ENCODE assay signal across 8 cellular contexts in genomic region chr11:86955674-86956522, GRCh38. TPM values are rescaled to one million over a fixed set of nuclear protein-coding genes. Genes with fewer than 3 reads are reported as not detected.
DNase-seq lines count a peak whose midpoint lies in the region; ATAC-seq, FAIRE-seq and TF ChIP-seq lines count a peak whose summit lies in the region.

No MANE protein-coding gene starts in this region.

- peak overlapping the region; percentile 82 for H3K4me3 ChIP-seq in A549
- H3K4me3 ChIP-seq in GM12864 (ENCODE audit: low read depth, low read length): peak overlapping the region; percentile 56
- peak overlapping the region; percentile 62 to 82 (median 82) for H3K4me3 ChIP-seq in HepG2 (replicated peaks in 1 of 3; ENCODE audit: insufficient read depth in 1 of 3, low read depth in 2 of 3, low read length in 3 of 3)

- H3K36me3 ChIP-seq in HepG2 (replicated peaks in 1 of 2; ENCODE audit: control insufficient read depth in 1 of 2, insufficient read depth in 2 of 2, low read length in 2 of 2): peaks cover 6 to 15% of the 10 kb centered on the region in 2 experiments; a peak in 4 of 5 replicates

- H3K27me3 ChIP-seq in HepG2 (ENCODE audit: control insufficient read depth in 1 of 2, insufficient read depth in 2 of 2, low read length in 2 of 2): no peaks in the 10 kb centered on the region; a peak in 1 of 5 replicates

- H3K4me2 ChIP-seq in A549 (peak overlapping the region; percentile 100), HepG2 (ENCODE audit: low read depth, low read length) (peak overlapping the region; percentile 94)

- in situ Hi-C loops in HepG2 (cut with HindIII; ENCODE audit: extremely low pct_ligation_motif_present, low pct_unique_long_range_greater_than_20kb): loop anchor here (5.0 kb wide), 1 partner anchor 41 kb away; no protein-coding TSS in a partner anchor

- DNase-seq in A549 (ENCODE audit: low read depth in 1 of 2, low spot score in 1 of 2) (peak; percentile 76 to 85), GM12864 (ENCODE audit: low read depth) (no peak), M059J (ENCODE audit: low read depth) (peak; percentile 78), T-helper 17 cell (no peak), dermis microvascular lymphatic vessel endothelial cell (ENCODE audit: low read depth in 2 of 2) (peak; percentile 70 to 90), HepG2 (ENCODE audit: low spot score) (peak; percentile 88)
- DNase-seq in stimulated activated CD8-positive, alpha-beta memory T cell treated with anti-CD3 and anti-CD28 coated beads, Interleukin-4, amount 100 ng/mL, for 48 hours: peak; percentile 53

- peak overlapping the region; percentile 78 to 92 for H3K27ac ChIP-seq in A549
- peak overlapping the region; percentile 96 for H3K27ac ChIP-seq in HepG2 (ENCODE audit: extremely low read length, insufficient read depth, low read length)

- WGBS in A549 (ENCODE audit: missing lambda C conversion rate): 1% methylated on average over 44 of the region's 49 CpGs
- WGBS in HepG2 (ENCODE audit: low lambda C conversion rate): 0% methylated on average over 26 of the region's 49 CpGs

- intact Hi-C loops in HepG2 (cut with micrococcal nuclease; ENCODE audit: unreplicated experiment): loop anchor here (1.0 to 5.0 kb wide), 5 partner anchors 15 to 336 kb away; partner anchors contain the start of gene TMEM135

- FAIRE-seq in A549 (lab: Jason Lieb, UNC): no peak
- FAIRE-seq in HepG2 (lab: Jason Lieb, UNC): peak; percentile 18

- H3K79me2 ChIP-seq in HepG2 (ENCODE audit: insufficient read depth, low read length): peaks cover 46% of the 10 kb centered on the region

- H3K4me1 Mint-ChIP-seq in T-helper 17 cell: peaks cover 16% of the 10 kb centered on the region

- peak; percentile 38 for TF ChIP-seq CTCF in A549 (IDR thresholded peaks at IDR 0.05)
- no peak for TF ChIP-seq CTCF in GM12864 (IDR thresholded peaks at IDR 0.05; ENCODE audit: low read depth, low read length, missing control alignments)
- peak; percentile 71 for TF ChIP-seq CTCF in HepG2 (CRISPR knock-in tag; IDR thresholded peaks at IDR 0.05)

- peak; percentile 81 to 92 for ATAC-seq in A549
- peak; percentile 55 for ATAC-seq in HG02571 (IDR thresholded peaks at IDR 0.05; ENCODE audit: unreplicated experiment)
- ATAC-seq in T-helper 17 cell: peak; percentile 54
- peak; percentile 89 for ATAC-seq in HepG2

- TF ChIP-seq POLR2A in A549 (IDR thresholded peaks at IDR 0.05; ENCODE audit: low read length): no peak; the same call in 1 of the 2 replicates
- TF ChIP-seq POLR2A in HepG2 (IDR thresholded peaks at IDR 0.05; ENCODE audit: insufficient read depth in 1 of 2, low read depth in 2 of 2, low read length in 2 of 2): peak; percentile 67 to 68

- TF ChIP-seq RAD21 in A549 (conservative IDR thresholded peaks at IDR 0.05 in 1 of 2, IDR thresholded peaks at IDR 0.05 in 1 of 2) (peak; percentile 37 to 42; a peak in 3 of 5 replicates), HepG2 (CRISPR knock-in tag; IDR thresholded peaks at IDR 0.05) (peak; percentile 78; the same call in 1 of the 2 replicates)

- H3K9ac ChIP-seq in HepG2 (ENCODE audit: insufficient read depth, low read depth, low read length): peak overlapping the region; percentile 84

- H3K9me3 ChIP-seq in A549: no peaks in the 10 kb centered on the region
- no peaks in the 10 kb centered on the region for H3K9me3 ChIP-seq in T-helper 17 cell (ENCODE audit: control insufficient read depth, low read length, poor library complexity, severe bottlenecking)
- H3K9me3 ChIP-seq in HepG2 (ENCODE audit: low read length): no peaks in the 10 kb centered on the region

- TSS peak; percentile 63 for BruUV-seq in HepG2 (replicated peaks; lab: Mats Ljungman, UMichigan)

- POLR2A ChIA-PET in A549 (lab: Yijun Ruan, JAX): interaction anchor here (0.5 to 2.6 kb wide), 12 partner anchors 21 to 956 kb away, joined by 3 to 16 read pairs (median 3); partner anchors contain the start of gene TMEM135
- POLR2A ChIA-PET in HepG2 (lab: Yijun Ruan, JAX): interaction anchor here (0.6 to 11.5 kb wide), 21 partner anchors 9 to 329 kb away, joined by 3 to 287 read pairs (median 4); partner anchors contain the start of gene TMEM135

- CTCF ChIA-PET in A549 (lab: Yijun Ruan, JAX) (interaction anchor here (0.6 to 5.8 kb wide), 19 partner anchors 8 to 1009 kb away, joined by 3 to 46 read pairs (median 3); partner anchors contain the start of gene TMEM135), HepG2 (lab: Yijun Ruan, JAX; ENCODE audit: low intra/inter-chr PET ratio, low total read pairs) (interaction anchor here (0.6 to 0.7 kb wide), 2 partner anchors 17 to 82 kb away, joined by 3 to 4 read pairs; partner anchors contain the start of gene TMEM135)

- H2AFZ ChIP-seq in HepG2 (ENCODE audit: low read length): peak overlapping the region; percentile 92

- H3K4me1 ChIP-seq in A549 (peaks cover 9% of the 10 kb centered on the region; the same call in 1 of the 3 replicates), HepG2 (ENCODE audit: insufficient read depth, low read length) (peaks cover 47% of the 10 kb centered on the region)

- peaks cover 46% of the 10 kb centered on the region for H3K27me3 Mint-ChIP-seq in T-helper 17 cell

- H3K36me3 Mint-ChIP-seq in T-helper 17 cell (ENCODE audit: low read depth): peaks cover 2% of the 10 kb centered on the region

- no peak for TF ChIP-seq EP300 in A549 (IDR thresholded peaks at IDR 0.05)
- peak in 1 of 2 experiments; percentile 23; a peak in 1 of 4 replicates for TF ChIP-seq EP300 in HepG2 (IDR thresholded peaks at IDR 0.05; ENCODE audit: low read depth in 2 of 2, low read length in 2 of 2)
- peak; percentile 38; the same call in 1 of the 2 replicates for TF ChIP-seq EP300 in HepG2 (CRISPR knock-in tag; IDR thresholded peaks at IDR 0.05; ENCODE audit: borderline replicate concordance)

- H4K20me1 ChIP-seq in HepG2 (ENCODE audit: insufficient read depth, low read length): peaks cover 3% of the 10 kb centered on the region; the same call in 1 of the 2 replicates

- H3K27ac Mint-ChIP-seq in T-helper 17 cell: no peak overlapping the region

- peak overlapping the region; percentile 97 for H3K4me3 Mint-ChIP-seq in T-helper 17 cell

TF ChIP-seq in A549, 52 proteins besides CTCF, POLR2A, EP300 and RAD21 (continues in another document):
- TF ChIP-seq RNF2 (IDR thresholded peaks at IDR 0.05; ENCODE audit: borderline replicate concordance, low read depth): 0 out of 2 replicates have a peak, but pooled peaks have one; percentile 34
- no peak for TF ChIP-seq HEYL (CRISPR knock-in tag; IDR thresholded peaks at IDR 0.05)
- no peak for TF ChIP-seq TP53 (CRISPR knock-in tag; IDR thresholded peaks at IDR 0.05)
- no peak for TF ChIP-seq FOSB (CRISPR knock-in tag; IDR thresholded peaks at IDR 0.05)
- no peak for TF ChIP-seq JUN (IDR thresholded peaks at IDR 0.05)
- TF ChIP-seq MAFK (IDR thresholded peaks at IDR 0.05; ENCODE audit: partially characterized antibody): no peak

TF ChIP-seq in HepG2, 621 proteins besides CTCF, POLR2A, EP300 and RAD21 (continues in another document):
- TF ChIP-seq HMGXB4 (CRISPR knock-in tag; IDR thresholded peaks at IDR 0.05; ENCODE audit: borderline replicate concordance in 1 of 2, low read depth in 1 of 2): peak; percentile 90 to 93
- peak; percentile 45; the same call in 1 of the 2 replicates for TF ChIP-seq NFKB2 (CRISPR knock-in tag; IDR thresholded peaks at IDR 0.05; ENCODE audit: borderline replicate concordance)
- no peak for TF ChIP-seq CBX1 (IDR thresholded peaks at IDR 0.05; ENCODE audit: low read depth)

RNA-seq across cellular contexts. Expression of gene FZD4, which starts 0.7 kb away (rescaled TPM):
- 0.90 and 1.3 TPM in 2 replicates for polyA plus RNA-seq in A549 (2011; rRNA removed)
- polyA plus RNA-seq in A549 (2012; cell fraction: cytosol; rRNA removed): 0.41 and 0.60 TPM in 2 replicates
- polyA plus RNA-seq in A549 (2012; cell fraction: nucleus; rRNA removed): 0.48 and 0.67 TPM in 2 replicates
- 0.61 to 0.67 TPM (median 0.66 TPM) in 3 replicates for polyA plus RNA-seq in A549 (2017; fragmentation: RNase III; extraction: RNeasy Plus Mini Kit Qiagen cat#74134 plus additional on column Dnase treatment)
- polyA minus RNA-seq in A549 (2011; rRNA and poly(A)+ RNA removed): 1.0 and 1.7 TPM in 2 replicates
- 4.4 and 6.8 TPM in 2 replicates for total RNA-seq in M059J (2014; rRNA removed; shearing (Covaris generic))
- total RNA-seq in T-helper 17 cell: under 1 TPM in 1 of 2 donors, not detected in 1; 0.02 TPM
- 143 and 147 TPM in 2 replicates for total RNA-seq in dermis microvascular lymphatic vessel endothelial cell
- total RNA-seq in HepG2 (2016; rRNA removed; fragmentation: Illumina TruSeq; extraction: Trizol): 34.7 and 46.5 TPM in 2 replicates
- total RNA-seq in HepG2 (2016; cell fraction: cytosol; rRNA removed; fragmentation: Illumina TruSeq; extraction: Trizol; ENCODE audit: low read depth): 3.4 and 3.7 TPM in 2 replicates
- 36.7 and 46.5 TPM in 2 replicates for total RNA-seq in HepG2 (2016; cell fraction: insoluble cytoplasmic fraction; rRNA removed; fragmentation: Illumina TruSeq; extraction: Trizol)
- total RNA-seq in HepG2 (2016; cell fraction: membrane; rRNA removed; fragmentation: Illumina TruSeq; extraction: Trizol): 15.6 and 16.1 TPM in 2 replicates
- 57.2 and 60.7 TPM in 2 replicates for total RNA-seq in HepG2 (2016; cell fraction: nucleus; rRNA removed; fragmentation: Illumina TruSeq; extraction: Trizol)
- polyA plus RNA-seq in HepG2 (2011; rRNA removed): 49.1 and 70.4 TPM in 2 replicates
- 41.6 and 43.4 TPM in 2 replicates for polyA plus RNA-seq in HepG2 (2011; cell fraction: cytosol; rRNA removed)
- 33.6 and 37.4 TPM in 2 replicates for polyA plus RNA-seq in HepG2 (2011; cell fraction: nucleus; rRNA removed)
- 22.8 and 29.0 TPM in 2 replicates for polyA plus RNA-seq in HepG2 (2012)
- 1.4 and 1.5 TPM in 2 replicates for polyA plus RNA-seq in HepG2 (2016; cell fraction: cytosol; fragmentation: Illumina TruSeq; extraction: Trizol; ENCODE audit: low read depth)
- polyA plus RNA-seq in HepG2 (2016; cell fraction: insoluble cytoplasmic fraction; fragmentation: Illumina TruSeq; extraction: Trizol; ENCODE audit: low read depth): 19.7 and 21.6 TPM in 2 replicates
- polyA plus RNA-seq in HepG2 (2016; cell fraction: membrane; fragmentation: Illumina TruSeq; extraction: Trizol; ENCODE audit: low read depth): 4.3 and 4.6 TPM in 2 replicates
- polyA plus RNA-seq in HepG2 (2016; cell fraction: nucleus; fragmentation: Illumina TruSeq; extraction: Trizol; ENCODE audit: insufficient read depth, low read depth): 58.8 and 63.1 TPM in 2 replicates
- 16.6 and 151 TPM in 2 replicates for polyA minus RNA-seq in HepG2 (2011; rRNA and poly(A)+ RNA removed; ENCODE audit: low replicate concordance)
- polyA minus RNA-seq in HepG2 (2011; cell fraction: cytosol; rRNA and poly(A)+ RNA removed): 66.3 and 82.1 TPM in 2 replicates
- 43.3 and 46.9 TPM in 2 replicates for polyA minus RNA-seq in HepG2 (2011; cell fraction: nucleus; rRNA and poly(A)+ RNA removed)

Comparison
In these comparisons a context has a peak if more than half of its experiments do, and no peak if none do; other contexts are left out.
1. DNase-seq: peak in A549 (2 of 2), M059J (single experiment), dermis microvascular lymphatic vessel endothelial cell (2 of 2), HepG2 (single experiment) and stimulated activated CD8-positive, alpha-beta memory T cell treated with anti-CD3 and anti-CD28 coated beads, Interleukin-4, amount 100 ng/mL, for 48 hours (single experiment); none in GM12864 (single experiment) and T-helper 17 cell (0 of 3).
2. Of the 38 proteins assayed by ChIP-seq in both HepG2 and A549: peak only in HepG2: CHD2, CHD4, EP300, HMGXB4, KDM1A, KDM5A and 2 more; only in A549: RNF2 and SMC3; in both: CTCF, MAZ, PHF8 and RAD21; in neither: 23; mixed calls (peak in some experiments, not most) for 1.
3. Peak in every context shown above with its lines, with median percentiles within 50 percentile points of each other: ATAC-seq and H3K4me3 ChIP-seq.